In genomic region chr19:38722947-38723605, GRCh38 we compare ENCODE assay signal across 20 cellular contexts. TPM values are rescaled to one million over a fixed set of nuclear protein-coding genes. Genes with fewer than 3 reads are reported as not detected.
DNase-seq lines count a peak whose midpoint lies in the region; ATAC-seq and TF ChIP-seq lines count a peak whose summit lies in the region.
"Had no signal": no experiment of that assay in that cellular context is flagged by ENCODE, and none has a peak within 500 bp of the region (broad histone marks: within the 10 kb centered on the region; RNA-seq: fewer than 3 reads in every experiment).

No MANE protein-coding gene starts in this region.

- no peak overlapping the region for H3K4me3 Mint-ChIP-seq in effector memory CD8-positive, alpha-beta T cell
- H3K4me3 Mint-ChIP-seq: activated T-cell treated with anti-CD3 and anti-CD28 coated beads, Interleukin-2, amount 50 U/mL, for 4 hours had no signal

- POLR2A ChIA-PET in Panc1 (lab: Charles Lee), result interaction anchor here (0.5 to 1.3 kb wide), 7 partner anchors 10 to 1287 kb away, joined by 3 to 7 read pairs (median 4); partner anchors contain the start of gene ACTN4

- H3K36me3 ChIP-seq in Panc1 (ENCODE audit: control insufficient read depth, insufficient read depth, low read length) (peaks cover 79% of the 10 kb centered on the region), mucosa of stomach (ENCODE audit: control insufficient read depth, insufficient read depth, low read length) (peaks cover 63% of the 10 kb centered on the region), subcutaneous abdominal adipose tissue (ENCODE audit: control insufficient read depth in 5 of 5, insufficient read depth in 5 of 5, low read length in 5 of 5) (peaks cover 0 to 100% (median 98%) of the 10 kb centered on the region in 5 donors)

- intact Hi-C loops in Panc1 (cut with micrococcal nuclease; ENCODE audit: unreplicated experiment), result no loop called here

- in situ Hi-C loops in Panc1 (cut with HindIII; ENCODE audit: low pct_unique_long_range_greater_than_20kb, low sequenced_read_pairs), result no loop called here

- peak; percentile 0; the same call in 1 of the 2 replicates for ATAC-seq in Panc1
- no peak for ATAC-seq in effector memory CD8-positive, alpha-beta T cell (replicated peaks)
- no peak for ATAC-seq in SK-N-SH treated with all-trans-retinoic acid at 6 μM for 48 hours
- ATAC-seq: activated T-cell treated with anti-CD3 and anti-CD28 coated beads, Interleukin-2, amount 50 U/mL, for 4 hours had no signal

- H3K27ac ChIP-seq in Panc1 (ENCODE audit: low read length), result peak overlapping the region; percentile 74
- H3K27ac ChIP-seq in coronary artery, result peak overlapping the region; percentile 83 to 95
- H3K27ac ChIP-seq in subcutaneous abdominal adipose tissue (ENCODE audit: low read depth, low read length), result peak overlapping the region; percentile 46

- DNase-seq in Panc1 (ENCODE audit: low read depth, low spot score), result no peak
- DNase-seq in coronary artery (ENCODE audit: low spot score), result no peak
- DNase-seq in effector memory CD8-positive, alpha-beta T cell, result no peak
- DNase-seq in NK-92 treated with Interleukin-12 subunit alpha and Interleukin-12 subunit beta, amount 100 ng/mL, for 24 hours (lab: John Stamatoyannopoulos, UW), result no peak
- DNase-seq in C1 segment of cervical spinal cord (lab: John Stamatoyannopoulos, UW), result no peak
- DNase-seq: activated T-cell treated with anti-CD3 and anti-CD28 coated beads, Interleukin-2, amount 50 U/mL, for 4 hours; AML-193; erythroblast; GF-D8; MM.1S; NCI-H2029; NCI-H524; OCI-M1; stimulated activated CD4-positive, alpha-beta T cell treated with anti-CD3 and anti-CD28 coated beads, Interleukin-4, amount 100 ng/mL, for 24 hours had no signal

- H3K4me3 ChIP-seq in Panc1 (ENCODE audit: low read depth in 2 of 2, low read length in 2 of 2) (no peak overlapping the region), coronary artery (no peak overlapping the region), mucosa of stomach (ENCODE audit: low read length) (no peak overlapping the region), subcutaneous abdominal adipose tissue (ENCODE audit: low read depth in 1 of 5, low read length in 5 of 5) (no peak overlapping the region)

- H3K27me3 ChIP-seq in Panc1 (ENCODE audit: control insufficient read depth, insufficient read depth, low read length), result no peaks in the 10 kb centered on the region
- H3K27me3 ChIP-seq in mucosa of stomach (ENCODE audit: control insufficient read depth, insufficient read depth, low read length), result no peaks in the 10 kb centered on the region
- H3K27me3 ChIP-seq in subcutaneous abdominal adipose tissue (ENCODE audit: control insufficient read depth in 5 of 5, insufficient read depth in 4 of 5, low read length in 5 of 5), result no peaks in the 10 kb centered on the region

- H3K9ac ChIP-seq in mucosa of stomach (ENCODE audit: low read length), result peak overlapping the region; percentile 66
- H3K9ac ChIP-seq in subcutaneous abdominal adipose tissue (ENCODE audit: low read length in 5 of 5), result no peak overlapping the region

- H3K36me3 Mint-ChIP-seq in effector memory CD8-positive, alpha-beta T cell (ENCODE audit: insufficient read depth), result peaks cover 63% of the 10 kb centered on the region

- CTCF ChIA-PET in Panc1 (lab: Charles Lee), result interaction anchor here (0.6 to 1.4 kb wide), 7 partner anchors 11 to 207 kb away, joined by 3 to 14 read pairs (median 6); partner anchors contain the start of genes MRPS12 and SARS2

- peak overlapping the region in 1 of 2 donors; percentile 23 for H3K27ac Mint-ChIP-seq in effector memory CD8-positive, alpha-beta T cell

- TF ChIP-seq CTCF in Panc1 (IDR thresholded peaks at IDR 0.05) (no peak), coronary artery (IDR thresholded peaks at IDR 0.05) (no peak)

- H3K4me1 Mint-ChIP-seq in effector memory CD8-positive, alpha-beta T cell (ENCODE audit: low read depth in 2 of 2), result peaks cover 13 to 16% of the 10 kb centered on the region in 2 donors

- no peaks in the 10 kb centered on the region for H3K9me3 ChIP-seq in Panc1 (ENCODE audit: control insufficient read depth, insufficient read depth, low read depth, low read length)
- H3K9me3 ChIP-seq in mucosa of stomach (ENCODE audit: control insufficient read depth, low read length), result no peaks in the 10 kb centered on the region
- no peaks in the 10 kb centered on the region for H3K9me3 ChIP-seq in subcutaneous abdominal adipose tissue (ENCODE audit: control insufficient read depth in 5 of 5, low read length in 5 of 5)

- no peaks in the 10 kb centered on the region for H3K9me3 Mint-ChIP-seq in effector memory CD8-positive, alpha-beta T cell
- H3K9me3 Mint-ChIP-seq: activated T-cell treated with anti-CD3 and anti-CD28 coated beads, Interleukin-2, amount 50 U/mL, for 4 hours had no signal

- H3K27me3 Mint-ChIP-seq in effector memory CD8-positive, alpha-beta T cell, result no peaks in the 10 kb centered on the region

- peaks cover 90% of the 10 kb centered on the region for H3K4me1 ChIP-seq in Panc1 (ENCODE audit: control insufficient read depth, insufficient read depth, low read length)
- H3K4me1 ChIP-seq in mucosa of stomach (ENCODE audit: control insufficient read depth, insufficient read depth, low read length), result peaks cover 56% of the 10 kb centered on the region
- peaks cover 5 to 32% (median 15%) of the 10 kb centered on the region in 5 donors for H3K4me1 ChIP-seq in subcutaneous abdominal adipose tissue (ENCODE audit: control insufficient read depth in 5 of 5, insufficient read depth in 5 of 5, low read length in 5 of 5)

- BruUV-seq in Panc1 (replicated peaks; lab: Mats Ljungman, UMichigan), result no TSS peak

TF ChIP-seq in SK-N-SH treated with all-trans-retinoic acid at 6 μM for 48 hours, 23 proteins besides CTCF, POLR2A, EP300 and RAD21 (continues in another document):
- TF ChIP-seq TCF4 (CRISPR knock-in tag; IDR thresholded peaks at IDR 0.05; ENCODE audit: borderline replicate concordance), result no peak
- no peak for TF ChIP-seq ZNF565 (CRISPR knock-in tag; conservative IDR thresholded peaks at IDR 0.05; ENCODE audit: low read depth)
- TF ChIP-seq OSR1 (CRISPR knock-in tag; IDR thresholded peaks at IDR 0.05), result no peak
- TF ChIP-seq PPARA (CRISPR knock-in tag; IDR thresholded peaks at IDR 0.05; ENCODE audit: borderline replicate concordance), result no peak
- no peak for TF ChIP-seq CSRNP3 (CRISPR knock-in tag; IDR thresholded peaks at IDR 0.05)
- no peak for TF ChIP-seq POU6F1 (CRISPR knock-in tag; IDR thresholded peaks at IDR 0.05; ENCODE audit: borderline replicate concordance, low read depth)
- TF ChIP-seq ZFP30 (CRISPR knock-in tag; IDR thresholded peaks at IDR 0.05), result no peak
- no peak for TF ChIP-seq ARNTL (CRISPR knock-in tag; IDR thresholded peaks at IDR 0.05; ENCODE audit: borderline replicate concordance, low read depth)
- no peak for TF ChIP-seq ZNF70 (CRISPR knock-in tag; IDR thresholded peaks at IDR 0.05)
- no peak for TF ChIP-seq TSHZ2 (CRISPR knock-in tag; IDR thresholded peaks at IDR 0.05)
- no peak for TF ChIP-seq BACH2 (CRISPR knock-in tag; IDR thresholded peaks at IDR 0.05; ENCODE audit: borderline replicate concordance)

RNA-seq across cellular contexts. Expression of gene CAPN12, which starts 21.2 kb away (rescaled TPM):
- total RNA-seq in Panc1 (2021; ENCODE audit: unreplicated experiment), result 58.5 TPM
- 81.4 TPM for polyA plus RNA-seq in Panc1 (2012; ENCODE audit: insufficient read length)
- total RNA-seq: H4 had no signal
- polyA plus RNA-seq: neural cell had no signal

RNA-seq across cellular contexts. Expression of gene LGALS7, which starts 50.2 kb away (rescaled TPM):
- not detected for total RNA-seq in Panc1 (2021; ENCODE audit: unreplicated experiment)
- polyA plus RNA-seq in Panc1 (2012; ENCODE audit: insufficient read length), result not detected
- total RNA-seq: activated T-cell treated with anti-CD3 and anti-CD28 coated beads, Interleukin-2, amount 50 U/mL, for 4 hours; H4; sciatic nerve had no signal
- polyA plus RNA-seq: neural cell had no signal
